ENCODE assay signal across 9 cellular contexts in the genomic region with DNA sequence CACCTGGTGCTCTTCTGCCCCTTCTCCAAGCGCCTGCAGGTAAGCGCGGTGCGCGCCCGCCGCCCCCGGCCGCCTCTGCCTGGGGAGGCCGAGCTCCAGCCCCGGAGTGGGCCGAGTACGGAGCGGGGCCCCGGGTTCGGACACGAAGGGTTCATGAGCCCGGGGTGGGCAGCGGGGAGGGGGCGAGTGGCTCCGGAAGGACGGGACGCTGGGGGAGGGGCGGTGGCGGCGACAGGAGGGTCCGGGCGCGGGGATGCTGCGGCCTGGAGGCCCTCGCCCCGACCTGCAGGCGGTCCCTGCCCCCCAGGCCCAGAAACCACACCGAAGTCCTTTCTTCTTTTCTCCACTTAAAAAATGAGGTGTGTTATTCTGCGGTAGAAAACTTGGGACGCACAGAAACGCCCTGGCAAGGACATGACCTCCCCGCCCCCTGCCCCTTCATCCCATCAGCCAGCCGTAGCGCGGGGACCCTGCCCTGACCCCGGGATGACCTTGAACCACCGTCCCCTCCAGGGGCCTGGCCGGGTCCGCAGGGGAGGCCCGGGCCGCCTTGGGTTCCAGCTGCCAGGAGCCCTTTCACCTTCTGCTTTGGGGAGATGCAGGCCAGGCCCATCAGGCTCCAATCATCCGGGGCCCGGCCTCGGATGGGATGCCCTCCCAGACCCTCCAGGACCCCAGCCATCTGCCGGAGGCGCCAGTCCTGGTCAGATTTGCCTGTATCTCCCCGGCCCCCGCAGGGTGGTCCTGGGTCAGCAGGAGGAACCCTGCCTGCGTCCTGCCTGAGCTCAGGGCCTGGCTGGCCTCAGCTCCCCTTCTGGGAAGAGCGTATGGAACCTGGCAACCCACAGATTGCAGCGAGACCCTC. TPM values are rescaled to one million over a fixed set of nuclear protein-coding genes. Genes with fewer than 3 reads are reported as not detected.
DNase-seq lines count a peak whose midpoint lies in the region; ATAC-seq lines count a peak whose summit lies in the region.
"Had no signal": no experiment of that assay in that cellular context is flagged by ENCODE, and none has a peak within 500 bp of the region (broad histone marks: within the 10 kb centered on the region; RNA-seq: fewer than 3 reads in every experiment).

No MANE protein-coding gene starts in this region.

- H3K9ac ChIP-seq in iPS-15b (ENCODE audit: low read depth, low read length) = peak overlapping the region; percentile 60

- H3K9me3 ChIP-seq in iPS-15b (ENCODE audit: control insufficient read depth, insufficient read depth, low read length) = no peaks in the 10 kb centered on the region

- H3K36me3 ChIP-seq in H7 (replicated peaks; ENCODE audit: control insufficient read depth, insufficient read depth, low read length) (no peaks in the 10 kb centered on the region), iPS-15b (ENCODE audit: control insufficient read depth, insufficient read depth, low read length) (peaks cover 12% of the 10 kb centered on the region)

- ATAC-seq in HG03097 (IDR thresholded peaks at IDR 0.05; ENCODE audit: low FRiP score, unreplicated experiment) (no peak), HG02852 (IDR thresholded peaks at IDR 0.05; ENCODE audit: unreplicated experiment) (no peak), HG02588 (IDR thresholded peaks at IDR 0.05; ENCODE audit: unreplicated experiment) (no peak)

- H3K27ac Mint-ChIP-seq in activated naive CD8-positive, alpha-beta T cell treated with anti-CD3 and anti-CD28 coated beads for 36 hours = no peak overlapping the region

- DNase-seq in H7 = peak; percentile 89
- DNase-seq in activated naive CD8-positive, alpha-beta T cell treated with anti-CD3 and anti-CD28 coated beads for 36 hours = no peak
- DNase-seq in SHP77 (lab: John Stamatoyannopoulos, UW) = no peak
- DNase-seq: NCI-H1436 treated with DMSO at 0.1 percent for 48 hours had no signal

- H3K27me3 Mint-ChIP-seq in activated naive CD8-positive, alpha-beta T cell treated with anti-CD3 and anti-CD28 coated beads for 36 hours = peaks cover 48% of the 10 kb centered on the region

- no peaks in the 10 kb centered on the region for H3K4me1 ChIP-seq in iPS-15b (ENCODE audit: control insufficient read depth, insufficient read depth, low read length)

- no peaks in the 10 kb centered on the region for H3K9me3 Mint-ChIP-seq in activated naive CD8-positive, alpha-beta T cell treated with anti-CD3 and anti-CD28 coated beads for 36 hours

- H3K27me3 ChIP-seq in H7 (ENCODE audit: control insufficient read depth, insufficient read depth, low read length) = peaks cover 3% of the 10 kb centered on the region
- H3K27me3 ChIP-seq in iPS-15b (ENCODE audit: control insufficient read depth, insufficient read depth, low read length) = peaks cover 5% of the 10 kb centered on the region

- H3K4me3 Mint-ChIP-seq in activated naive CD8-positive, alpha-beta T cell treated with anti-CD3 and anti-CD28 coated beads for 36 hours = peak overlapping the region; percentile 29

- H3K4me1 Mint-ChIP-seq in activated naive CD8-positive, alpha-beta T cell treated with anti-CD3 and anti-CD28 coated beads for 36 hours = peaks cover 3% of the 10 kb centered on the region

- peak overlapping the region; percentile 64 for H3K4me3 ChIP-seq in H7 (ENCODE audit: insufficient read depth, low read depth, low read length)
- H3K4me3 ChIP-seq in iPS-15b (ENCODE audit: low read depth, low read length) = peak overlapping the region; percentile 54
- peak overlapping the region in 6 of 7 experiments; percentile 25 to 45 (median 34) for H3K4me3 ChIP-seq in skin epidermis

- peak overlapping the region in 12 of 21 experiments; percentile 12 to 84 (median 68) for H3K27ac ChIP-seq in skin epidermis

- H3K36me3 Mint-ChIP-seq in activated naive CD8-positive, alpha-beta T cell treated with anti-CD3 and anti-CD28 coated beads for 36 hours = no peaks in the 10 kb centered on the region

RNA-seq across cellular contexts. Expression of a gene that starts 0.6 kb away (rescaled TPM):
- 57.0 and 75.7 TPM in 2 replicates for total RNA-seq in H7 (2014; rRNA removed; shearing (Covaris generic))
- total RNA-seq in activated naive CD8-positive, alpha-beta T cell treated with anti-CD3 and anti-CD28 coated beads for 36 hours = under 1 TPM in 1 of 2 experiments, not detected in 1; 0.10 TPM

RNA-seq across cellular contexts. Expression of a gene that starts 25.7 kb away (rescaled TPM):
- total RNA-seq in H7 (2014; rRNA removed; shearing (Covaris generic)) = 41.1 and 54.7 TPM in 2 replicates
- 10 to 100 TPM; 14.6 to 16.1 TPM for total RNA-seq in activated naive CD8-positive, alpha-beta T cell treated with anti-CD3 and anti-CD28 coated beads for 36 hours

RNA-seq across cellular contexts. Expression of a gene that starts 29.8 kb away (rescaled TPM):
- total RNA-seq in H7 (2014; rRNA removed; shearing (Covaris generic)) = 0.76 and 1.4 TPM in 2 replicates
- 1 to 10 TPM; 5.4 to 6.1 TPM for total RNA-seq in activated naive CD8-positive, alpha-beta T cell treated with anti-CD3 and anti-CD28 coated beads for 36 hours

RNA-seq across cellular contexts. Expression of a gene that starts 35.4 kb away (rescaled TPM):
- not detected in 2 replicates for total RNA-seq in H7 (2014; rRNA removed; shearing (Covaris generic))
- total RNA-seq in activated naive CD8-positive, alpha-beta T cell treated with anti-CD3 and anti-CD28 coated beads for 36 hours = not detected

RNA-seq across cellular contexts. Expression of a gene that starts 45.1 kb away (rescaled TPM):
- total RNA-seq in H7 (2014; rRNA removed; shearing (Covaris generic)) = not detected in 2 replicates
- total RNA-seq in activated naive CD8-positive, alpha-beta T cell treated with anti-CD3 and anti-CD28 coated beads for 36 hours = not detected

Comparison
In these comparisons a context has a peak if more than half of its experiments do, and no peak if none do; other contexts are left out.
1. RNA of a gene that starts 0.6 kb away (total RNA-seq): 57.0 to 75.7 TPM in H7; 0.10 TPM in activated naive CD8-positive, alpha-beta T cell treated with anti-CD3 and anti-CD28 coated beads for 36 hours; every median in the first group is over 10 times any median in the second.
2. Peak in every context shown above with its lines, with median percentiles within 50 percentile points of each other: H3K4me3 ChIP-seq.